1 cellular context compared by ENCODE assay signal in the genomic region with DNA sequence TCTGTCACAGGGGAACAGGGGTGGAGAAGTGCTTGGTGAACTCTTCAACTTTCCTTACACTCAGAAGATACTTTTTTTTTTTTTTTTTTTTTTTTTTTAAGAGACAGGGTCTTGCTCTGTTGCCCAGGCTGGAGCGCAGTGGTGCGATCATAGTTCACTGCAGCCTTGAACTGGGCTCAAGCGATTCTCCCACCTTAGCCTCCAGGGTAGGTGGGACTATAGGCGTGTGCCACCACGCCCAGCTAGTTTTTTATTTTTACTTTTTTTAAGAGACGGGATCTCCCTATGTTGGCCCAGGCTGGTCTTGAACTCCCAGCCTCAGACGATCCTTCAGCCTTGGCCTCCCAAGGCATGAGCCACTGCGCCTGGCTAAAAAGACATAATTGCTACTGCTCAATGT.
TF ChIP-seq lines count a peak whose summit lies in the region.

No MANE protein-coding gene starts in this region.

TF ChIP-seq in HepG2, 621 proteins besides CTCF, POLR2A, EP300 and RAD21 (continued from another document):
- TF ChIP-seq, protein P1, sequence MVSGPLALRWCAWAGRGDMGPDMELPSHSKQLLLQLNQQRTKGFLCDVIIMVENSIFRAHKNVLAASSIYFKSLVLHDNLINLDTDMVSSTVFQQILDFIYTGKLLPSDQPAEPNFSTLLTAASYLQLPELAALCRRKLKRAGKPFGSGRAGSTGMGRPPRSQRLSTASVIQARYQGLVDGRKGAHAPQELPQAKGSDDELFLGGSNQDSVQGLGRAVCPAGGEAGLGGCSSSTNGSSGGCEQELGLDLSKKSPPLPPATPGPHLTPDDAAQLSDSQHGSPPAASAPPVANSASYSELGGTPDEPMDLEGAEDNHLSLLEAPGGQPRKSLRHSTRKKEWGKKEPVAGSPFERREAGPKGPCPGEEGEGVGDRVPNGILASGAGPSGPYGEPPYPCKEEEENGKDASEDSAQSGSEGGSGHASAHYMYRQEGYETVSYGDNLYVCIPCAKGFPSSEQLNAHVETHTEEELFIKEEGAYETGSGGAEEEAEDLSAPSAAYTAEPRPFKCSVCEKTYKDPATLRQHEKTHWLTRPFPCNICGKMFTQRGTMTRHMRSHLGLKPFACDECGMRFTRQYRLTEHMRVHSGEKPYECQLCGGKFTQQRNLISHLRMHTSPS (CRISPR knock-in tag; IDR thresholded peaks at IDR 0.05; ENCODE audit: low read depth) = no peak
- TF ChIP-seq, protein P2, sequence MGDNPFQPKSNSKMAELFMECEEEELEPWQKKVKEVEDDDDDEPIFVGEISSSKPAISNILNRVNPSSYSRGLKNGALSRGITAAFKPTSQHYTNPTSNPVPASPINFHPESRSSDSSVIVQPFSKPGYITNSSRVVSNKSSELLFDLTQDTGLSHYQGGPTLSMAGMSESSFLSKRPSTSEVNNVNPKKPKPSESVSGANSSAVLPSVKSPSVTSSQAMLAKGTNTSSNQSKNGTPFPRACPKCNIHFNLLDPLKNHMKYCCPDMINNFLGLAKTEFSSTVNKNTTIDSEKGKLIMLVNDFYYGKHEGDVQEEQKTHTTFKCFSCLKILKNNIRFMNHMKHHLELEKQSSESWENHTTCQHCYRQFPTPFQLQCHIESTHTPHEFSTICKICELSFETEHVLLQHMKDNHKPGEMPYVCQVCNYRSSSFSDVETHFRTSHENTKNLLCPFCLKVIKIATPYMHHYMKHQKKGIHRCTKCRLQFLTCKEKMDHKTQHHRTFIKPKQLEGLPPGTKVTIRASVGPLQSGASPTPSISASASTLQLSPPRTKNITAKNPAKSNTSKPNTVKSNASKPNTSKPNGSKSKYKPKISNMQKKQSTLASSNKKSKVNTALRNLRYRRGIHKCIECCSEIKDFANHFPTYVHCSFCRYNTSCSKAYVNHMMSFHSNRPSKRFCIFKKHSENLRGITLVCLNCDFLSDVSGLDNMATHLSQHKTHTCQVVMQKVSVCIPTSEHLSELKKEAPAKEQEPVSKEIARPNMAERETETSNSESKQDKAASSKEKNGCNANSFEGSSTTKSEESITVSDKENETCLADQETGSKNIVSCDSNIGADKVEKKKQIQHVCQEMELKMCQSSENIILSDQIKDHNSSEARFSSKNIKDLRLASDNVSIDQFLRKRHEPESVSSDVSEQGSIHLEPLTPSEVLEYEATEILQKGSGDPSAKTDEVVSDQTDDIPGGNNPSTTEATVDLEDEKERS (CRISPR knock-in tag; IDR thresholded peaks at IDR 0.05) = no peak
- TF ChIP-seq, protein P3, sequence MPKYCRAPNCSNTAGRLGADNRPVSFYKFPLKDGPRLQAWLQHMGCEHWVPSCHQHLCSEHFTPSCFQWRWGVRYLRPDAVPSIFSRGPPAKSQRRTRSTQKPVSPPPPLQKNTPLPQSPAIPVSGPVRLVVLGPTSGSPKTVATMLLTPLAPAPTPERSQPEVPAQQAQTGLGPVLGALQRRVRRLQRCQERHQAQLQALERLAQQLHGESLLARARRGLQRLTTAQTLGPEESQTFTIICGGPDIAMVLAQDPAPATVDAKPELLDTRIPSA (CRISPR knock-in tag; IDR thresholded peaks at IDR 0.05; ENCODE audit: borderline replicate concordance) = no peak
- TF ChIP-seq ZNF121 (CRISPR knock-in tag; IDR thresholded peaks at IDR 0.05) = peak; percentile 83
- TF ChIP-seq CAMTA2 (CRISPR knock-in tag; IDR thresholded peaks at IDR 0.05; ENCODE audit: borderline replicate concordance) = no peak
- TF ChIP-seq, protein P4, sequence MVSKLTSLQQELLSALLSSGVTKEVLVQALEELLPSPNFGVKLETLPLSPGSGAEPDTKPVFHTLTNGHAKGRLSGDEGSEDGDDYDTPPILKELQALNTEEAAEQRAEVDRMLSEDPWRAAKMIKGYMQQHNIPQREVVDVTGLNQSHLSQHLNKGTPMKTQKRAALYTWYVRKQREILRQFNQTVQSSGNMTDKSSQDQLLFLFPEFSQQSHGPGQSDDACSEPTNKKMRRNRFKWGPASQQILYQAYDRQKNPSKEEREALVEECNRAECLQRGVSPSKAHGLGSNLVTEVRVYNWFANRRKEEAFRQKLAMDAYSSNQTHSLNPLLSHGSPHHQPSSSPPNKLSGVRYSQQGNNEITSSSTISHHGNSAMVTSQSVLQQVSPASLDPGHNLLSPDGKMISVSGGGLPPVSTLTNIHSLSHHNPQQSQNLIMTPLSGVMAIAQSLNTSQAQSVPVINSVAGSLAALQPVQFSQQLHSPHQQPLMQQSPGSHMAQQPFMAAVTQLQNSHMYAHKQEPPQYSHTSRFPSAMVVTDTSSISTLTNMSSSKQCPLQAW (CRISPR knock-in tag; IDR thresholded peaks at IDR 0.05) = no peak
TF ChIP-seq in HepG2: peak in this region for 1.
